ENCODE assay signal across 8 cellular contexts in the genomic region with DNA sequence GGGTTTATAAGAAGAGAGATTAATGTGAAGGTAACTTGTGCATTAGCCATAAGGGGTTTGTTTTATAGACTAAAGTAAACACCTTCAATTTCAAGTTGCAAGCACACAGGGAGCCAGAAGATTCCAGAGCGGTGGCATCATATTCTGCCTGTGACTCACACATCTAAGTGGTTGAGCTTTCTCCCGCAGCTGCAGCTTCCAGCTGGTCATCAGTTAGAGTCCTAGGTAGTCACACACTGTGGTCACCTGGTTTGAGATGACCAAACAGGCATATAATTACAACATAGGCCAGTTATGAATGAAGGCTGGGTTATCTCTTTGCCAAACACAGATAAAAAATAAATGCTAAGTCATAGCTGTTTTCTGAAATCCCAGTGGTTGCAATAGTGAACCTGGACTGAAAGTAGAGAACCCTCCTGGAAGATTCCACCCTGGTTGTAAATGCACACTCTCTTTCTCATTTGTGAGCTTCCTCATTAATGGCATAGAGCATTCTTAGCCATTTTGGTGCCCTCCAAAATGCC.
A peak's percentile ranks its signal among the peaks of the same experiment; 100 is the strongest.
DNase-seq lines count a peak whose midpoint lies in the region; ATAC-seq and TF ChIP-seq lines count a peak whose summit lies in the region.

No MANE protein-coding gene starts in this region.

- peaks cover 5% of the 10 kb centered on the region for H3K27me3 Mint-ChIP-seq in endothelial cell (ENCODE audit: unreplicated experiment)

- DNase-seq in DMS79 (lab: John Stamatoyannopoulos, UW): peak; percentile 96
- DNase-seq in NCI-H2196 treated with DMSO at 0.1 percent for 48 hours (lab: John Stamatoyannopoulos, UW; ENCODE audit: unreplicated experiment): peak; percentile 98
- DNase-seq in endothelial cell (ENCODE audit: low spot score): no peak
- DNase-seq in central memory CD4-positive, alpha-beta T cell: no peak

- peaks cover 4% of the 10 kb centered on the region for H3K36me3 Mint-ChIP-seq in endothelial cell (ENCODE audit: low read depth, unreplicated experiment)

- H3K27me3 ChIP-seq in neutrophil: no peaks in the 10 kb centered on the region

- no peaks in the 10 kb centered on the region for H3K36me3 ChIP-seq in neutrophil

- no peak overlapping the region for H3K4me3 Mint-ChIP-seq in endothelial cell (ENCODE audit: unreplicated experiment)

- no peaks in the 10 kb centered on the region for H3K9me3 Mint-ChIP-seq in endothelial cell (ENCODE audit: unreplicated experiment)

- H3K4me1 Mint-ChIP-seq in endothelial cell (ENCODE audit: unreplicated experiment): peaks cover 46% of the 10 kb centered on the region

- H3K27ac ChIP-seq in neutrophil: peak overlapping the region; percentile 58

- TF ChIP-seq CTCF in endothelial cell (IDR thresholded peaks at IDR 0.05; ENCODE audit: unreplicated experiment) (no peak), neutrophil (IDR thresholded peaks at IDR 0.05) (no peak)

- peak overlapping the region; percentile 19 for H3K27ac Mint-ChIP-seq in endothelial cell (ENCODE audit: unreplicated experiment)

- H3K9me3 ChIP-seq in neutrophil: no peaks in the 10 kb centered on the region

- no peak for ATAC-seq in HG02763 (IDR thresholded peaks at IDR 0.05; ENCODE audit: unreplicated experiment)
- no peak for ATAC-seq in HG02623 (IDR thresholded peaks at IDR 0.05; ENCODE audit: unreplicated experiment)
- ATAC-seq in HG02852 (IDR thresholded peaks at IDR 0.05; ENCODE audit: unreplicated experiment): no peak

- H3K4me3 ChIP-seq in neutrophil (ENCODE audit: low read depth in 1 of 2, low read length in 1 of 2): no peak overlapping the region

- H3K4me1 ChIP-seq in neutrophil (ENCODE audit: control insufficient read depth in 1 of 2, insufficient read depth in 1 of 2, low read depth in 1 of 2, low read length in 1 of 2): peaks cover 25 to 53% of the 10 kb centered on the region in 2 experiments

Comparison
In these comparisons a context has a peak if more than half of its experiments do, and no peak if none do; other contexts are left out.
1. DNase-seq: peak in DMS79 (single experiment) and NCI-H2196 treated with DMSO at 0.1 percent for 48 hours (single experiment); none in endothelial cell (single experiment) and central memory CD4-positive, alpha-beta T cell (single experiment).